1 cellular context compared by ENCODE assay signal in the genomic region with DNA sequence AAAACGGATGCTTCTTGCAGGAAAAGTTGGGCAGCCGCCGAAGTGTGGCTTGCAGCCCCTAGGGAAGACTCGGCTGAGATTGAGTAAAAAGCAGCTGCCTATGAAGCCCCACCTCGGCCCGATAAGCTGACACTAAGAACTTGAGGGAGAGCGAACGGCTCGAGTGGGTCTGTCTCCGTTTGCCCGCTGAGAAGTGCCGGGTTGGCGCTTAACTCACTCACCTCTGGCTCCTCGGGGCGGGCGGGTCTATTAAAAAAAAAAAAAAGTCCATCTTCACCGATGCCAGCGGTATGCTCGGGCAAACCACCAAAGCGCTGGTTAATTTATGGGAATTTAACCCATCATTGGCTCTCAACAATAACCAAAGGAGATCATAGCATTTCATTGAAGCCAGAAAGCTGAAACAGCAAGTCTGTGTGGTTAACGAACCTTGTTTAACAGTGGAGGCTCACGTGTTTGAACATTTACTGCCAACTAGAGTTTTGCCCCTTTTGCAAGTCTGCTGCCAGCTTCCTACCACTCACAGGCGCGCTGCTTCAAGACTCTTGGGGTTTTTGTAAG.
TF ChIP-seq lines count a peak whose summit lies in the region.

No MANE protein-coding gene starts in this region.

TF ChIP-seq in GM12878, 131 proteins besides CTCF, POLR2A, EP300 and RAD21:
- peak; percentile 43 for TF ChIP-seq ZNF384 (IDR thresholded peaks at IDR 0.05; ENCODE audit: borderline replicate concordance, low read depth, low read length)
- TF ChIP-seq RUNX3 (IDR thresholded peaks at IDR 0.05; ENCODE audit: low read length) = peak; percentile 35; the same call in 1 of the 2 replicates
- peak; percentile 52 to 56; a peak in 2 of 4 replicates for TF ChIP-seq BHLHE40 (IDR thresholded peaks at IDR 0.05; ENCODE audit: borderline replicate concordance in 1 of 2, low read depth in 2 of 2, low read length in 1 of 2)
- no peak for TF ChIP-seq KDM1A (IDR thresholded peaks at IDR 0.05; ENCODE audit: borderline replicate concordance)
- TF ChIP-seq ZBTB33 (IDR thresholded peaks at IDR 0.05) = no peak
